In the genomic region with DNA sequence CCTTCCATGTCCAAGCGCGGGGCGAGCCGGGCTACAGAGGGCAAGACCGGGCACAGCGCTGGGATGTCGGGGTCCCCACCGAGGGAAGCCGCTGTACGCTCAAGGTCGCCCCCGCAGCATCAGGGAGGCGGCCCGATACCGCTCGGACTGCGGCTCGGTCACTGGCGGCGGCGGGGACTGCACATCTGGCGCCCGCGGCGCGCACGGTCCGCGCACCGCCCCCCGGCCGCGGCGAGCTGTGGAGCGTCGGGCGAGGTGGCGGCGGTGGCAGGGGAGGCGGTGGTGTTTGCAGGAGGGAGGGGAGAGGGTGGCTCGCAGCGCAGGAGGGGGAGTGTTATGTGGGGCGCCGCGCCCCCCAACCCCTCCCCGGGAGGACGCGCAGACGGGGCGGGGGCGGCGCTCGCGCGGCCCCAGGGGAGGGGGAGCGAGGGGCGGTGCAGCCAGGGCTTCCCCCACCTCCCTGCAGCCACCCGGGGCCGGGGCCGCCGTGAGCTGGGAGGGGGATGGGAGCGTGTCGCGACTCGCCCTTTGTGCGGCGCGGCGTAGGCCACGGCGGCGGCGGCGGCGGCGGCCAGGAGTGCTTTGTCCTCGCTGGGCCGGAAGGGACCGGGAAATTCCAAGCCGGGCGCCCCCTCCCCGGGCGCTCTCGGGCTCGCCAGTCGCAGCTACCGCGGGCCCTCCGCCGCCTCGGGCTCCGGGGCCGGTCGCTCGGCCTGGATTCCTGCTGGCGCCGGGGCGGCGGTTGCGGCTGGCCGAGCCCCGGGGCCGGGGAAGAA, we compare ENCODE assay signal across 8 cellular contexts. TPM values are rescaled to one million over a fixed set of nuclear protein-coding genes. Genes with fewer than 3 reads are reported as not detected.
A peak's percentile ranks its signal among the peaks of the same experiment; 100 is the strongest.
DNase-seq lines count a peak whose midpoint lies in the region; ATAC-seq, FAIRE-seq and TF ChIP-seq lines count a peak whose summit lies in the region.

A gene (minus strand): TSS at position 309 of the 776 bp plus-strand sequence. CDS start 301 bp downstream, at position 8.

- peak; percentile 93 for DNase-seq in H7
- peak; percentile 34 for DNase-seq in RKO (ENCODE audit: low spot score)
- peak; percentile 52 for DNase-seq in colonic mucosa
- peak; percentile 94 for DNase-seq in kidney

- peak within 1 kb of the TSS; percentile 95 for H3K4me2 ChIP-seq in BLaER1

- ATAC-seq in GM21528 (IDR thresholded peaks at IDR 0.05; ENCODE audit: low FRiP score, unreplicated experiment): no peak
- no peak for ATAC-seq in GM21390 (IDR thresholded peaks at IDR 0.05; ENCODE audit: unreplicated experiment)

- H4K20me1 ChIP-seq in BLaER1: peaks cover 8% of the 10 kb centered on the region; the same call in 1 of the 2 replicates

- H3K4me1 ChIP-seq in BLaER1 (peaks cover 65% of the 10 kb centered on the region), colonic mucosa (no peaks in the 10 kb centered on the region), kidney (ENCODE audit: control insufficient read depth in 1 of 2, insufficient read depth in 1 of 2, low read depth in 1 of 2, low read length in 2 of 2) (peaks cover 10 to 25% of the 10 kb centered on the region in 2 donors)

- peak within 1 kb of the TSS; percentile 98 for H3K27ac ChIP-seq in BLaER1
- H3K27ac ChIP-seq in colonic mucosa: peak within 1 kb of the TSS; percentile 68
- H3K27ac ChIP-seq in kidney (ENCODE audit: low read depth in 2 of 2, low read length in 2 of 2): peak within 1 kb of the TSS; percentile 87 to 88
- H3K27ac ChIP-seq in skin epidermis: peak within 1 kb of the TSS; percentile 64 to 98 (median 93)

- H3K27me3 ChIP-seq in BLaER1: peaks cover 23% of the 10 kb centered on the region
- peaks cover 2% of the 10 kb centered on the region; the same call in 1 of the 2 replicates for H3K27me3 ChIP-seq in H7 (ENCODE audit: control insufficient read depth, insufficient read depth, low read length)
- H3K27me3 ChIP-seq in colonic mucosa: peaks cover 11% of the 10 kb centered on the region

- intact Hi-C loops in colonic mucosa (cut with DNase I) (loop anchor here (5.0 kb wide), 3 partner anchors 107 to 717 kb away; no protein-coding TSS in a partner anchor), kidney (cut with DNase I) (loop anchor here (5.0 to 10.0 kb wide), 2 partner anchors 434 to 717 kb away; no protein-coding TSS in a partner anchor)

- H3K9me3 ChIP-seq in BLaER1 (no peaks in the 10 kb centered on the region), colonic mucosa (no peaks in the 10 kb centered on the region), kidney (ENCODE audit: control insufficient read depth in 1 of 2, low read length in 2 of 2) (no peaks in the 10 kb centered on the region)

- H3K36me3 ChIP-seq in BLaER1 (no peaks in the 10 kb centered on the region), H7 (replicated peaks; ENCODE audit: control insufficient read depth, insufficient read depth, low read length) (no peaks in the 10 kb centered on the region; the same call in 1 of the 2 replicates), colonic mucosa (no peaks in the 10 kb centered on the region), kidney (ENCODE audit: control insufficient read depth in 1 of 2, insufficient read depth in 2 of 2, low read length in 2 of 2) (no peaks in the 10 kb centered on the region)

- no peak for TF ChIP-seq CTCF in colonic mucosa (IDR thresholded peaks at IDR 0.05)
- no peak for TF ChIP-seq CTCF in kidney (IDR thresholded peaks at IDR 0.05; ENCODE audit: borderline replicate concordance, extremely low read depth, insufficient read depth)

- FAIRE-seq in kidney (lab: Jason Lieb, UNC): no peak

- peak within 1 kb of the TSS; percentile 88 for H3K4me3 ChIP-seq in BLaER1
- H3K4me3 ChIP-seq in H7 (ENCODE audit: insufficient read depth, low read depth, low read length): peak within 1 kb of the TSS; percentile 83
- peak within 1 kb of the TSS; percentile 62 for H3K4me3 ChIP-seq in colonic mucosa
- peak within 1 kb of the TSS; percentile 64 to 72 for H3K4me3 ChIP-seq in kidney (ENCODE audit: low read length in 2 of 2)
- peak within 1 kb of the TSS; percentile 38 to 77 (median 58) for H3K4me3 ChIP-seq in skin epidermis

- H3K9ac ChIP-seq in BLaER1 (peak within 1 kb of the TSS; percentile 97), colonic mucosa (ENCODE audit: low read depth in 2 of 2, low read length in 2 of 2) (peak within 1 kb of the TSS; percentile 43 to 82), kidney (ENCODE audit: low read length in 2 of 2) (peak within 1 kb of the TSS; percentile 46 to 85)

RNA-seq across cellular contexts. Expression of the gene that starts here (rescaled TPM):
- 13.6 and 23.1 TPM in 2 replicates for total RNA-seq in H7 (2014; rRNA removed; shearing (Covaris generic))
- total RNA-seq in colonic mucosa (1 to 10 TPM; 2.2 to 3.7 TPM), kidney (28.8 TPM)
- polyA plus RNA-seq in kidney (ENCODE audit: insufficient read depth, low read depth, low replicate concordance): 2.9 TPM

Comparison
In these comparisons a context has a peak if more than half of its experiments do, and no peak if none do; other contexts are left out.
1. DNase-seq: peak in every context shown above with its lines; median percentile 94 in kidney; 93 in H7; 52 in colonic mucosa; 34 in RKO.